In the genomic region with DNA sequence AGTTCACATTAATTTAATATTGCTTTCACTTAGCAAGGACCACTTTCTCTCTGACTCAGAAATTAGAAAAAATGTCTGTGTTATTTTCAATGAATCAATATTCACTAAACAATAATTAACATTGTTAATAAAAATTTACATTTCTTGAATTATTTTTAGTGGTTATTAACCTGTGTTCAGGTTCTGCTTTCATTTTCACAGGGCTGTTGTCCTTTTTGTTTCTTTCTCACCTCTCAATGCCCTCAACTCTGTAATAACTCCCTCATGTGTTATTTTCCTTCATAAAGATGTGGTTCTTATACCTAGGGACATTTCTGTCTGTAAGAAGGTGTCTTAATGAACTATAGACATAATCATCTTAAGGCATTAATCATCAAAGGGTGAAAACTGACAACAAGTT, we compare ENCODE assay signal across 25 cellular contexts. TPM values are rescaled to one million over a fixed set of nuclear protein-coding genes. Genes with fewer than 3 reads are reported as not detected.
DNase-seq lines count a peak whose midpoint lies in the region; ATAC-seq, FAIRE-seq and TF ChIP-seq lines count a peak whose summit lies in the region.
"Had no signal": no experiment of that assay in that cellular context is flagged by ENCODE, and none has a peak within 500 bp of the region (broad histone marks: within the 10 kb centered on the region; RNA-seq: fewer than 3 reads in every experiment).

No MANE protein-coding gene starts in this region.

- H3K27me3 ChIP-seq in Peyer's patch = no peaks in the 10 kb centered on the region
- H3K27me3 ChIP-seq: BLaER1 treated with 17β-estradiol and CSF1 and Interleukin-3, amounts not matched to agents 10 nM and 100 nM had no signal

- no peak for TF ChIP-seq POLR2A in Peyer's patch (IDR thresholded peaks at IDR 0.05)

- no peaks in the 10 kb centered on the region for H3K9me3 ChIP-seq in Peyer's patch
- H3K9me3 ChIP-seq: BLaER1 treated with 17β-estradiol and CSF1 and Interleukin-3, amounts not matched to agents 10 nM and 100 nM; SK-N-SH had no signal

- peak; percentile 80 for ATAC-seq in GM18870 (IDR thresholded peaks at IDR 0.05; ENCODE audit: unreplicated experiment)
- peak; percentile 32 for ATAC-seq in GM19468 (IDR thresholded peaks at IDR 0.05; ENCODE audit: extremely low read depth, unreplicated experiment)
- ATAC-seq in HG03135 (IDR thresholded peaks at IDR 0.05; ENCODE audit: unreplicated experiment) = peak; percentile 87
- ATAC-seq in GM21360 (IDR thresholded peaks at IDR 0.05; ENCODE audit: unreplicated experiment) = no peak
- no peak for ATAC-seq in GM18519 (IDR thresholded peaks at IDR 0.05; ENCODE audit: low FRiP score, unreplicated experiment)
- ATAC-seq: CD8-positive, alpha-beta T cell had no signal

- no peak overlapping the region for H3K4me3 ChIP-seq in Peyer's patch
- H3K4me3 ChIP-seq: BLaER1 treated with 17β-estradiol and CSF1 and Interleukin-3, amounts not matched to agents 10 nM and 100 nM had no signal

- no peak for TF ChIP-seq CTCF in Peyer's patch (IDR thresholded peaks at IDR 0.05)

- H3K27ac ChIP-seq in Peyer's patch = no peak overlapping the region
- H3K27ac ChIP-seq: BLaER1 treated with 17β-estradiol and CSF1 and Interleukin-3, amounts not matched to agents 10 nM and 100 nM had no signal

- no peaks in the 10 kb centered on the region for H3K4me1 ChIP-seq in Peyer's patch
- H3K4me1 ChIP-seq: BLaER1 treated with 17β-estradiol and CSF1 and Interleukin-3, amounts not matched to agents 10 nM and 100 nM had no signal

- H3K36me3 ChIP-seq in Peyer's patch = no peaks in the 10 kb centered on the region
- H3K36me3 ChIP-seq: BLaER1 treated with 17β-estradiol and CSF1 and Interleukin-3, amounts not matched to agents 10 nM and 100 nM had no signal

- peak; percentile 33 for FAIRE-seq in frontal cortex (lab: Jason Lieb, UNC)
- FAIRE-seq: GM12892, TTC549 had no signal

- DNase-seq in frontal cortex (ENCODE audit: low spot score in 2 of 2) = no peak
- DNase-seq in Peyer's patch = no peak
- DNase-seq: CD8-positive, alpha-beta T cell; DMS53; EL; H9; Karpas-422; NCI-H1048; NCI-H1436 treated with DMSO at 0.1 percent for 48 hours; NCI-H2081 treated with DMSO at 0.1 percent for 48 hours; NCI-H446 treated with DMSO at 0.1 percent for 48 hours; SHP77 treated with DMSO at 0.1 percent for 48 hours; SK-N-SH had no signal

RNA-seq across cellular contexts. Expression of a gene that starts 43.1 kb away (rescaled TPM):
- total RNA-seq in frontal cortex (not detected), Peyer's patch (not detected)
- total RNA-seq: A673; CD8-positive, alpha-beta T cell; H9; MCF 10A; OCI-LY7; RPMI7951 had no signal

Comparison
In these comparisons a context has a peak if more than half of its experiments do, and no peak if none do; other contexts are left out.
1. ATAC-seq: peak in GM18870 (single experiment), GM19468 (single experiment) and HG03135 (single experiment); none in GM21360 (single experiment) and GM18519 (single experiment).